26 cellular contexts compared by ENCODE assay signal in genomic region chr10:72409167-72409566, GRCh38. TPM values are rescaled to one million over a fixed set of nuclear protein-coding genes. Genes with fewer than 3 reads are reported as not detected.
DNase-seq lines count a peak whose midpoint lies in the region; ATAC-seq, FAIRE-seq and TF ChIP-seq lines count a peak whose summit lies in the region.
"Had no signal": no experiment of that assay in that cellular context is flagged by ENCODE, and none has a peak within 500 bp of the region (broad histone marks: within the 10 kb centered on the region; RNA-seq: fewer than 3 reads in every experiment).

No MANE protein-coding gene starts in this region.

- no peaks in the 10 kb centered on the region for H3K9me1 ChIP-seq in K562 (ENCODE audit: control insufficient read depth, insufficient read depth, low read length)

- no peaks in the 10 kb centered on the region for H3K9me2 ChIP-seq in GM23248 (ENCODE audit: insufficient read depth)

- intact Hi-C loops in K562 (cut with micrococcal nuclease) = no loop called here
- intact Hi-C loops in mucosa of descending colon (cut with DNase I, micrococcal nuclease) = no loop called here

- FAIRE-seq in K562 (lab: Jason Lieb, UNC) = no peak
- FAIRE-seq: A204.1, GM12878, GM18507 had no signal

- no TSS peak for BruUV-seq in K562 (replicated peaks; lab: Mats Ljungman, UMichigan)

- peaks cover 40% of the 10 kb centered on the region for H3K4me1 ChIP-seq in OCI-LY3 (ENCODE audit: low read length)
- no peaks in the 10 kb centered on the region for H3K4me1 ChIP-seq in K562 (replicated peaks in 1 of 2; ENCODE audit: control insufficient read depth in 2 of 2, insufficient read depth in 2 of 2, low read length in 2 of 2)
- no peaks in the 10 kb centered on the region for H3K4me1 ChIP-seq in mucosa of descending colon (ENCODE audit: low read depth)
- H3K4me1 ChIP-seq in GM23248 (ENCODE audit: insufficient read depth) = no peaks in the 10 kb centered on the region
- H3K4me1 ChIP-seq: BE2C, BLaER1 had no signal

- peaks cover 4% of the 10 kb centered on the region for H3K36me3 ChIP-seq in OCI-LY3 (replicated peaks; ENCODE audit: low read depth, low read length)
- 0 out of 3 replicates have a peak, but pooled peaks cover 3% of the 10 kb centered on the region for H3K36me3 ChIP-seq in K562 (ENCODE audit: control insufficient read depth, insufficient read depth, low read length)
- H3K36me3 ChIP-seq in mucosa of descending colon (ENCODE audit: low read depth) = no peaks in the 10 kb centered on the region
- 0 out of 2 replicates have a peak, but pooled peaks cover 5% of the 10 kb centered on the region for H3K36me3 ChIP-seq in GM23248 (ENCODE audit: low read depth)
- H3K36me3 ChIP-seq: BE2C had no signal

- H3K79me2 ChIP-seq in OCI-LY3 (ENCODE audit: low read length) (no peaks in the 10 kb centered on the region), K562 (ENCODE audit: control insufficient read depth, insufficient read depth, low read length) (no peaks in the 10 kb centered on the region), GM23248 (ENCODE audit: insufficient read depth) (no peaks in the 10 kb centered on the region)

- H3K4me3 ChIP-seq in OCI-LY3 (ENCODE audit: low read length) = peak overlapping the region; percentile 62
- no peak overlapping the region for H3K4me3 ChIP-seq in K562
- no peak overlapping the region for H3K4me3 ChIP-seq in mucosa of descending colon
- H3K4me3 ChIP-seq in GM23248 = no peak overlapping the region
- H3K4me3 ChIP-seq: BLaER1, GM12878 had no signal

- no peaks in the 10 kb centered on the region for H4K20me1 ChIP-seq in OCI-LY3 (ENCODE audit: insufficient read depth, low read length)
- no peaks in the 10 kb centered on the region for H4K20me1 ChIP-seq in K562 (replicated peaks; ENCODE audit: control insufficient read depth, insufficient read depth, low read length)
- H4K20me1 ChIP-seq in GM23248 (ENCODE audit: insufficient read depth) = no peaks in the 10 kb centered on the region
- H4K20me1 ChIP-seq: BLaER1 had no signal

- no peak for TF ChIP-seq RAD21 in K562 (CRISPR knock-in tag; conservative IDR thresholded peaks at IDR 0.05 in 1 of 2, IDR thresholded peaks at IDR 0.05 in 1 of 2)

- H3F3A ChIP-seq in GM23248 (ENCODE audit: insufficient read depth) = no peaks in the 10 kb centered on the region

- H3K4me2 ChIP-seq in OCI-LY3 (ENCODE audit: low read length) (peak overlapping the region; percentile 99), K562 (ENCODE audit: insufficient read depth, low read length) (no peak overlapping the region), GM23248 (ENCODE audit: unreplicated experiment) (no peak overlapping the region)
- H3K4me2 ChIP-seq: BLaER1 had no signal

- TF ChIP-seq EP300 in K562 (IDR thresholded peaks at IDR 0.05; ENCODE audit: low read length) = no peak

- TF ChIP-seq CTCF in OCI-LY3 (IDR thresholded peaks at IDR 0.05; ENCODE audit: low read depth, low read length) (no peak), K562 (IDR thresholded peaks at IDR 0.05 in 2 of 3, conservative IDR thresholded peaks at IDR 0.05 in 1 of 3; ENCODE audit: insufficient read depth in 2 of 3, low read depth in 1 of 3, low read length in 3 of 3) (no peak), mucosa of descending colon (IDR thresholded peaks at IDR 0.05) (no peak)

- POLR2A ChIA-PET in K562 (lab: Yijun Ruan, JAX) = interaction anchor here (0.9 to 1.1 kb wide), 2 partner anchors 8 to 16 kb away, joined by 4 read pairs; no protein-coding TSS in a partner anchor

- H3K9ac ChIP-seq in OCI-LY3 (ENCODE audit: low read length) (peak overlapping the region; percentile 81), K562 (ENCODE audit: insufficient read depth in 1 of 2, low read depth in 2 of 2, low read length in 2 of 2) (no peak overlapping the region), GM23248 (no peak overlapping the region)
- H3K9ac ChIP-seq: BLaER1 had no signal

- DNase-seq in K562 (ENCODE audit: extremely low read depth in 1 of 4, low spot score in 3 of 4) (no peak), mucosa of descending colon (no peak), GM23248 (no peak)
- DNase-seq in stimulated activated naive CD4-positive, alpha-beta T cell (lab: John Stamatoyannopoulos, UW) = no peak
- DNase-seq: 8988T; ACHN; BE2C; C1 segment of cervical spinal cord; CD4-positive, alpha-beta memory T cell; CD4-positive, CD25-positive, alpha-beta regulatory T cell; CD8-positive, alpha-beta memory T cell; COR-L47; DMS 273 treated with DMSO at 0.1 percent for 48 hours; DMS153; DMS53; DMS79; DND-41; EL; GDM1 had no signal

- no peaks in the 10 kb centered on the region for H3K27me3 ChIP-seq in OCI-LY3 (ENCODE audit: low read depth, low read length)
- H3K27me3 ChIP-seq in K562 (ENCODE audit: control insufficient read depth in 2 of 2, insufficient read depth in 2 of 2, low read length in 2 of 2) = no peaks in the 10 kb centered on the region
- no peaks in the 10 kb centered on the region for H3K27me3 ChIP-seq in GM23248 (replicated peaks; ENCODE audit: insufficient read depth)
- H3K27me3 ChIP-seq: BE2C, BLaER1 had no signal

- H3K9me3 ChIP-seq in OCI-LY3 (ENCODE audit: insufficient read depth, low read length) = no peaks in the 10 kb centered on the region
- H3K9me3 ChIP-seq in K562 (replicated peaks; ENCODE audit: control insufficient read depth, insufficient read depth, low read depth, low read length) = no peaks in the 10 kb centered on the region
- H3K9me3 ChIP-seq in mucosa of descending colon = peaks cover 3% of the 10 kb centered on the region
- no peaks in the 10 kb centered on the region for H3K9me3 ChIP-seq in GM23248 (ENCODE audit: low read depth)
- H3K9me3 ChIP-seq: BE2C had no signal

- no peak for TF ChIP-seq POLR2A in K562 (conservative IDR thresholded peaks at IDR 0.05)

- in situ Hi-C loops in K562 (cut with MboI) = no loop called here
- in situ Hi-C loops in GM23248 (cut with MboI) = no loop called here

- 0 out of 2 replicates have a peak overlapping the region, but pooled peaks have one; percentile 12 for H2AFZ ChIP-seq in OCI-LY3 (ENCODE audit: low read depth, low read length)
- no peak overlapping the region for H2AFZ ChIP-seq in K562 (ENCODE audit: low read depth, low read length)
- no peak overlapping the region for H2AFZ ChIP-seq in GM23248

- H3K27ac ChIP-seq in OCI-LY3 (ENCODE audit: low read length) (peak overlapping the region; percentile 99), K562 (ENCODE audit: extremely low read depth, low read depth, low read length) (no peak overlapping the region), GM23248 (no peak overlapping the region)
- H3K27ac ChIP-seq: BLaER1 had no signal

- 17% methylated on average over 1 of the region's 1 CpG for WGBS in K562 (ENCODE audit: insufficient coverage, low coverage, missing lambda C conversion rate)
- 96 to 100% methylated on average over 1 of the region's 1 CpG for WGBS in GM23248 (ENCODE audit: low coverage in 1 of 2, low lambda C conversion rate in 2 of 2, missing lambda C conversion rate in 2 of 2), 2 experiments

- ATAC-seq in K562 = peak; percentile 49; the same call in 1 of the 3 replicates
- peak; percentile 82 for ATAC-seq in mucosa of descending colon
- ATAC-seq in GM21515 (IDR thresholded peaks at IDR 0.05; ENCODE audit: unreplicated experiment) = no peak
- ATAC-seq in GM19455 (IDR thresholded peaks at IDR 0.05; ENCODE audit: unreplicated experiment) = no peak
- ATAC-seq: GM12878 had no signal

- CTCF ChIA-PET in K562 (lab: Yijun Ruan, JAX; ENCODE audit: low intra/inter-chr PET ratio) = no interaction called here

TF ChIP-seq in K562, 482 proteins besides CTCF, POLR2A, EP300 and RAD21 (continues in another document):
- TF ChIP-seq ZNF174 (CRISPR knock-in tag; IDR thresholded peaks at IDR 0.05) = no peak
- TF ChIP-seq ZNF184 (CRISPR knock-in tag; IDR thresholded peaks at IDR 0.05) = no peak
- TF ChIP-seq ZNF282 (CRISPR knock-in tag; IDR thresholded peaks at IDR 0.05) = no peak
- no peak for TF ChIP-seq SMAD3 (CRISPR knock-in tag; conservative IDR thresholded peaks at IDR 0.05)
- TF ChIP-seq HDAC8 (tag; IDR thresholded peaks at IDR 0.05) = no peak

RNA-seq across cellular contexts. Expression of gene DNAJB12, which starts 54.4 kb away (rescaled TPM):
- total RNA-seq in K562 (2011; cell fraction: chromatin; rRNA removed; ENCODE audit: low replicate concordance) = 37.8 and 67.4 TPM in 2 replicates
- 41.7 and 47.7 TPM in 2 replicates for total RNA-seq in K562 (2011; cell fraction: nucleolus; rRNA removed)
- 40.8 and 49.2 TPM in 2 replicates for total RNA-seq in K562 (2011; cell fraction: nucleoplasm; rRNA removed)
- 22.1 and 30.2 TPM in 2 replicates for total RNA-seq in K562 (2014; rRNA removed)
- total RNA-seq in K562 (2014; rRNA removed; fragmentation: Illumina TruSeq; extraction: Trizol) = 12.9 and 15.1 TPM in 2 replicates
- 20.5 and 22.0 TPM in 2 replicates for total RNA-seq in K562 (2015; rRNA removed; fragmentation: Illumina TruSeq; extraction: Trizol)
- 31.0 and 31.5 TPM in 2 replicates for total RNA-seq in K562 (2021)
- 10.2 and 13.3 TPM in 2 replicates for polyA plus RNA-seq in K562 (2011; rRNA removed)
- polyA plus RNA-seq in K562 (2011; cell fraction: cytosol; rRNA removed) = 12.4 and 17.8 TPM in 2 replicates
- polyA plus RNA-seq in K562 (2011; cell fraction: nucleus; rRNA removed) = 27.1 and 42.9 TPM in 2 replicates
- polyA plus RNA-seq in K562 (2012) = 21.6 and 29.2 TPM in 2 replicates
- 24.1 and 26.2 TPM in 2 replicates for polyA plus RNA-seq in K562 (2014; fragmentation: Illumina TruSeq; extraction: Trizol)
- 1 to 10 TPM; 3.5 to 4.7 TPM for polyA plus RNA-seq in K562 (2014; fragmentation: Nextera tagmentation; extraction: Ambion mirVana)
- polyA plus RNA-seq in K562 (2014; rRNA removed) = 18.4 and 20.3 TPM in 2 replicates
- polyA minus RNA-seq in K562 (2011; rRNA and poly(A)+ RNA removed) = 7.6 and 8.6 TPM in 2 replicates
- polyA minus RNA-seq in K562 (2011; cell fraction: cytosol; rRNA and poly(A)+ RNA removed) = 11.4 and 13.2 TPM in 2 replicates
- polyA minus RNA-seq in K562 (2011; cell fraction: nucleus; rRNA and poly(A)+ RNA removed) = 14.1 and 15.7 TPM in 2 replicates
- total RNA-seq in mucosa of descending colon = 10 to 100 TPM; 37.0 to 38.9 (median 37.7) TPM
- 28.4 and 32.9 TPM in 2 replicates for total RNA-seq in GM23248 (2014; rRNA removed; shearing (Covaris generic))
- polyA plus RNA-seq in GM23248 (2016; fragmentation: Nextera tagmentation; extraction: Ambion mirVana) = 32.0 and 33.5 TPM in 2 replicates

Comparison
In these comparisons a context has a peak if more than half of its experiments do, and no peak if none do; other contexts are left out.
1. ATAC-seq: peak in K562 (single experiment) and mucosa of descending colon (single experiment); none in GM21515 (single experiment) and GM19455 (single experiment).